12 cellular contexts compared by ENCODE assay signal in the genomic region with DNA sequence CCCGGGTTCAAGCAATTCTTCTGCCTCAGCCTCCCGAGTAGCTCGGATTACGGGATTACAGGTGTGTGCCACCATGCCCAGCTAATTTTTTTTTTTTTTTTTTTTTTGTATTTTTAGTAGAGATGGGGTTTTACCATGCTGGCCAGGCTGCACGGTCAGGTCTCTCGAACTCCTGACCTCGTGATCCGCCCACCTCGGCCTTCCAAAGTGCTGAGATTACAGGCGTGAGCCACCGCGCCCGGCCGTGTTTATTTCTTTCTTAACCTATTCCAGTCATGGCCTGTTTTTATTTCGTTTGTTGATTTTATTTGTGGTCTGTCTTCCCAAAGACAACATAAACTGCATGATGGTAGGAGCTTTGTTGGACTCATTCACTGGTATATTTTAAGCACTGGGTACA. TPM values are rescaled to one million over a fixed set of nuclear protein-coding genes. Genes with fewer than 3 reads are reported as not detected.
"Had no signal": no experiment of that assay in that cellular context is flagged by ENCODE, and none has a peak within 500 bp of the region (broad histone marks: within the 10 kb centered on the region; RNA-seq: fewer than 3 reads in every experiment).

No MANE protein-coding gene starts in this region.

RNA-seq across cellular contexts. Expression of a gene that starts 20.4 kb away (rescaled TPM):
- total RNA-seq: kidney epithelial cell; left cardiac atrium; left lung; left ventricle myocardium inferior; left ventricle myocardium superior; lower leg skin; lower lobe of right lung; lung microvascular endothelial cell; mammary epithelial cell; mesothelial cell of epicardium; myocyte; naive thymus-derived CD4-positive, alpha-beta T cell had no signal
